ENCODE assay signal across 3 cellular contexts in genomic region chr4:94484818-94485217, GRCh38.
TF ChIP-seq lines count a peak whose summit lies in the region.

No MANE protein-coding gene starts in this region.

TF ChIP-seq in A549, 52 proteins besides CTCF, POLR2A, EP300 and RAD21:
- no peak for TF ChIP-seq POLR2AphosphoS2 (conservative IDR thresholded peaks at IDR 0.05; ENCODE audit: low read length)
- TF ChIP-seq USF2 (IDR thresholded peaks at IDR 0.05) = peak; percentile 83
TF ChIP-seq in A549: peak in this region for 1.

TF ChIP-seq in HCT116, 20 proteins besides CTCF, POLR2A, EP300 and RAD21:
- TF ChIP-seq ZFX (IDR thresholded peaks at IDR 0.05) (no peak), CBX3 (IDR thresholded peaks at IDR 0.05; ENCODE audit: low read depth) (no peak; the same call in 1 of the 2 replicates), EGR1 (IDR thresholded peaks at IDR 0.05; ENCODE audit: low read depth) (0 out of 2 replicates have a peak, but pooled peaks have one; percentile 3), EZH2 (IDR thresholded peaks at IDR 0.05) (no peak)

TF ChIP-seq in GM12878, 131 proteins besides CTCF, POLR2A, EP300 and RAD21:
- TF ChIP-seq ATF2 (IDR thresholded peaks at IDR 0.05; ENCODE audit: low read length) (no peak), JUNB (IDR thresholded peaks at IDR 0.05) (no peak), PRDM15 (CRISPR knock-in tag; IDR thresholded peaks at IDR 0.05) (no peak), GABPA (IDR thresholded peaks at IDR 0.05; ENCODE audit: low read depth) (no peak), FOXK2 (IDR thresholded peaks at IDR 0.05) (no peak), KDM1A (IDR thresholded peaks at IDR 0.05; ENCODE audit: borderline replicate concordance) (no peak), STAT1 (conservative IDR thresholded peaks at IDR 0.05) (no peak), NR2F1 (conservative IDR thresholded peaks at IDR 0.05) (no peak), RAD51 (IDR thresholded peaks at IDR 0.05) (peak; percentile 92), BHLHE40 (IDR thresholded peaks at IDR 0.05; ENCODE audit: borderline replicate concordance in 1 of 2, low read depth in 2 of 2, low read length in 1 of 2) (peak in 1 of 2 experiments; percentile 38; a peak in 1 of 4 replicates), TARDBP (IDR thresholded peaks at IDR 0.05; ENCODE audit: borderline replicate concordance) (no peak), ZBTB4 (CRISPR knock-in tag; IDR thresholded peaks at IDR 0.05) (no peak), BCL3 (IDR thresholded peaks at IDR 0.05; ENCODE audit: borderline replicate concordance, insufficient read depth, low read depth, low read length, poor library complexity, severe bottlenecking) (no peak), RFX5 (IDR thresholded peaks at IDR 0.05; ENCODE audit: low read depth, low read length) (no peak), REST (IDR thresholded peaks at IDR 0.05; ENCODE audit: low read depth, low read length) (no peak), SP1 (IDR thresholded peaks at IDR 0.05; ENCODE audit: low read depth, low read length) (no peak), SUPT20H (IDR thresholded peaks at IDR 0.05; ENCODE audit: borderline replicate concordance, control insufficient read depth, low read depth, low read length) (no peak), USF2 (IDR thresholded peaks at IDR 0.05; ENCODE audit: borderline replicate concordance, low read depth, low read length) (peak; percentile 19; the same call in 1 of the 2 replicates)
TF ChIP-seq in GM12878: peak in this region for 3.
